1 cellular context compared by ENCODE assay signal in the genomic region with DNA sequence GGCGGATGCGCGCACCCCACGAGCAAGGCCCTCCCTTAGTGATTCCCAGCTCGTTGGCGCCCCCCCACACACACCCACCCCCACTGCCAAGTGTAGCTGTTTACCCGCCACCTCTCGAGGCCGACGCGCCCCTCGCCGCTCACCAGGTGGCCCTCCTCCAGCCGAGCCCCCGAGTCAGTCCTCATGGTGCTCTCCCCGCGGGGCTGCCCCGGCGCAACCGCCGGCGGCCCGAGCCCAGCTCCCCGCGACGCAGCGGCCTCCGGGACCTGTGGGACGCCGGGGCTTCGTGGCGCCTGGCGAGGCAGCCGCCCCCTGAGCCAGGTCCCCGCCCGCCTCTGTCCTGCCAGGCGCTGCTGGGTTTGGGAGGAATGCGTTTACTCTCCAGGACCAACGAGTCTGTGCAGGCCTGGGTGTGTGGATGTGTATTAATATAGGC.
TF ChIP-seq lines count a peak whose summit lies in the region.

A gene with protein sequence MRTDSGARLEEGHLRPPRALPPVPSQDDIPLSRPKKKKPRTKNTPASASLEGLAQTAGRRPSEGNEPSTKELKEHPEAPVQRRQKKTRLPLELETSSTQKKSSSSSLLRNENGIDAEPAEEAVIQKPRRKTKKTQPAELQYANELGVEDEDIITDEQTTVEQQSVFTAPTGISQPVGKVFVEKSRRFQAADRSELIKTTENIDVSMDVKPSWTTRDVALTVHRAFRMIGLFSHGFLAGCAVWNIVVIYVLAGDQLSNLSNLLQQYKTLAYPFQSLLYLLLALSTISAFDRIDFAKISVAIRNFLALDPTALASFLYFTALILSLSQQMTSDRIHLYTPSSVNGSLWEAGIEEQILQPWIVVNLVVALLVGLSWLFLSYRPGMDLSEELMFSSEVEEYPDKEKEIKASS (minus strand): TSS at position 288 of the 436 bp plus-strand sequence. CDS start 103 bp downstream, at position 185.

TF ChIP-seq in neural cell, 6 proteins besides CTCF, POLR2A, EP300 and RAD21 (continued from another document):
- TF ChIP-seq, protein P1, sequence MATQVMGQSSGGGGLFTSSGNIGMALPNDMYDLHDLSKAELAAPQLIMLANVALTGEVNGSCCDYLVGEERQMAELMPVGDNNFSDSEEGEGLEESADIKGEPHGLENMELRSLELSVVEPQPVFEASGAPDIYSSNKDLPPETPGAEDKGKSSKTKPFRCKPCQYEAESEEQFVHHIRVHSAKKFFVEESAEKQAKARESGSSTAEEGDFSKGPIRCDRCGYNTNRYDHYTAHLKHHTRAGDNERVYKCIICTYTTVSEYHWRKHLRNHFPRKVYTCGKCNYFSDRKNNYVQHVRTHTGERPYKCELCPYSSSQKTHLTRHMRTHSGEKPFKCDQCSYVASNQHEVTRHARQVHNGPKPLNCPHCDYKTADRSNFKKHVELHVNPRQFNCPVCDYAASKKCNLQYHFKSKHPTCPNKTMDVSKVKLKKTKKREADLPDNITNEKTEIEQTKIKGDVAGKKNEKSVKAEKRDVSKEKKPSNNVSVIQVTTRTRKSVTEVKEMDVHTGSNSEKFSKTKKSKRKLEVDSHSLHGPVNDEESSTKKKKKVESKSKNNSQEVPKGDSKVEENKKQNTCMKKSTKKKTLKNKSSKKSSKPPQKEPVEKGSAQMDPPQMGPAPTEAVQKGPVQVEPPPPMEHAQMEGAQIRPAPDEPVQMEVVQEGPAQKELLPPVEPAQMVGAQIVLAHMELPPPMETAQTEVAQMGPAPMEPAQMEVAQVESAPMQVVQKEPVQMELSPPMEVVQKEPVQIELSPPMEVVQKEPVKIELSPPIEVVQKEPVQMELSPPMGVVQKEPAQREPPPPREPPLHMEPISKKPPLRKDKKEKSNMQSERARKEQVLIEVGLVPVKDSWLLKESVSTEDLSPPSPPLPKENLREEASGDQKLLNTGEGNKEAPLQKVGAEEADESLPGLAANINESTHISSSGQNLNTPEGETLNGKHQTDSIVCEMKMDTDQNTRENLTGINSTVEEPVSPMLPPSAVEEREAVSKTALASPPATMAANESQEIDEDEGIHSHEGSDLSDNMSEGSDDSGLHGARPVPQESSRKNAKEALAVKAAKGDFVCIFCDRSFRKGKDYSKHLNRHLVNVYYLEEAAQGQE (IDR thresholded peaks at IDR 0.05; ENCODE audit: borderline replicate concordance) = no peak
- no peak for TF ChIP-seq SMC3 (conservative IDR thresholded peaks at IDR 0.05; ENCODE audit: poor library complexity)
TF ChIP-seq in neural cell: peak in this region for 0.
